9 cellular contexts compared by ENCODE assay signal in the genomic region with DNA sequence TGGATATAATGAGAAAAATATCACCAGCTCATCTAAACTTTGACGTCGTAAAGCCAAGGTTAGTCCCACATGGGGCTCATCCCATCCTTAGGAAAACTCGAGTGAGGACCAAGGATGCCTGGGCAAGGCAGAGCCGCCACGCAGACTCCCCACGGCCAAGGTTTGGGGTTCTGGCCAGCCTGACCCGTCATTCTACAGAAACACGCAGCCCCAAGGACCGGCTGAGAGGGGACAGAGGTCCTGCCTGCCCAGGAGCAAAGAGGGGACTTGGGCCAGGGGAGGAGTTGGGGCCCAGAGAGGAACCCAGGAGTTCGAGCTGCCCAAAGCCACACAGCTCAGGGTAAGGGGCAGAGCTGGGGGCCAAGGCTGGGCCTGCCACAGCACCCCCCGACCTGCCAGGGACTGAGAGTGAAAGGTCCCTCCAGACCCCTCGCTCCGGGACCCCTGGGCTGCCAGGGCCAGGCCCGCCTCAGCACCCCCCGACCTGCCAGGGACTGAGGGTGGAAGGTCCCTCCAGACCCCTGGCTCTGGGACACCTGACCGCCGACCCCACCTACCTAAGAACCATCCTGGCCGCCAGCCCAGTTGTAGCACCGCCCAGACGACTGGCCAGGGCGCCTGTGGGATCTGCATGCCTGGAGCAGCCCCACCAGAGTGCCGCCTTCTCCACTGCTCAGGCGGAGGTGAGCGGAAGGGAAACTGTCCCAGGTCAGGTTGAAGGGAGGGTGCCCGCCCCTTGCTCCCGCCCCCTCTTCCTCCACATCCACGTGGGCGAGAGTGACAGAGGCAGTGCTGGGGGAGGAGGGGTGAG. TPM values are rescaled to one million over a fixed set of nuclear protein-coding genes. Genes with fewer than 3 reads are reported as not detected.
DNase-seq lines count a peak whose midpoint lies in the region; ATAC-seq, FAIRE-seq and TF ChIP-seq lines count a peak whose summit lies in the region.
"Had no signal": no experiment of that assay in that cellular context is flagged by ENCODE, and none has a peak within 500 bp of the region (broad histone marks: within the 10 kb centered on the region; RNA-seq: fewer than 3 reads in every experiment).

PDCD1 (minus strand) TSS at position 689 of the 811 bp plus-strand sequence; CDS start at position 633, 56 bp downstream.

- DNase-seq in GM12892 (ENCODE audit: insufficient read length) (peak; percentile 86), activated T-cell treated with anti-CD3 and anti-CD28 coated beads for 4 hours (peak; percentile 77), left cardiac atrium (peak; percentile 50), DMS153 treated with DMSO at 0.1 percent for 48 hours (lab: John Stamatoyannopoulos, UW; ENCODE audit: unreplicated experiment) (no peak), GM03348 (ENCODE audit: low spot score) (no peak)
- DNase-seq in stimulated activated CD4-positive, alpha-beta T cell treated with anti-CD3 and anti-CD28 coated beads, Interleukin-2, amount 100 ng/mL, for 24 hours, result peak; percentile 74 to 84

- TF ChIP-seq POLR2A in GM12892 (IDR thresholded peaks at IDR 0.05; ENCODE audit: low read depth, low read length), result peak; percentile 88

- no peak for FAIRE-seq in GM12892 (lab: Jason Lieb, UNC)

- ATAC-seq in HG03159 (IDR thresholded peaks at IDR 0.05; ENCODE audit: unreplicated experiment) (peak; percentile 41), left cardiac atrium (peak; percentile 10 to 29), HG02678 (IDR thresholded peaks at IDR 0.05; ENCODE audit: unreplicated experiment) (no peak)

- intact Hi-C loops in left cardiac atrium (cut with DNase I), result no loop called here

RNA-seq across cellular contexts. Expression of gene PDCD1, which starts in this region (rescaled TPM):
- 1.0 TPM for polyA plus RNA-seq in GM12892 (2012; ENCODE audit: missing spikeins)
- total RNA-seq in left cardiac atrium, result 1 to 10 TPM; 1.2 to 1.5 TPM
- total RNA-seq: HT1080 had no signal

Comparison
In these comparisons a context has a peak if more than half of its experiments do, and no peak if none do; other contexts are left out.
1. DNase-seq: peak in GM12892 (single experiment), activated T-cell treated with anti-CD3 and anti-CD28 coated beads for 4 hours (single experiment), left cardiac atrium (single experiment) and stimulated activated CD4-positive, alpha-beta T cell treated with anti-CD3 and anti-CD28 coated beads, Interleukin-2, amount 100 ng/mL, for 24 hours (2 of 2); none in DMS153 treated with DMSO at 0.1 percent for 48 hours (single experiment) and GM03348 (single experiment).